Comparison of ENCODE assay signal across 9 cellular contexts in the genomic region with DNA sequence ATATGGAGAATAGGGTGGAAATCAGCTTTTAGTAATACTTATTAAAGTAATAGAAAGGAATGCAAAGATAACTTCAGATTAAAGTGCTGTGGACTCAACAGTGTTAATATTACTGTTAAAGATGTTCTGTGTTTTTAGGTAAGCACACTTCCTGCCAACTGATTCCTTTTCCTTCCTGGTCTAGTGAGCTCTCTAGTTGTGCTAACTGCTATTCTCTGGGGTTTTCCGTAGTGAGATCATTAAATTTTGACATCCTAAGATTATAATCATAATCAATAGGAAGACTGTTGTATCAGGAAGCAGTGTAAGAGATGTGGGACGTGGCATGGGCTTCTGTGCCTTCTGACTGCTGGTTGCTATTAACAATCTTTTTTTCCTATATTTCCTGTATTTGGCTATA. TPM values are rescaled to one million over a fixed set of nuclear protein-coding genes. Genes with fewer than 3 reads are reported as not detected.
DNase-seq lines count a peak whose midpoint lies in the region; ATAC-seq, FAIRE-seq and TF ChIP-seq lines count a peak whose summit lies in the region.
"Had no signal": no experiment of that assay in that cellular context is flagged by ENCODE, and none has a peak within 500 bp of the region (broad histone marks: within the 10 kb centered on the region; RNA-seq: fewer than 3 reads in every experiment).

No MANE protein-coding gene starts in this region.

- peak overlapping the region; percentile 83 for H3K4me2 ChIP-seq in DOHH2 (ENCODE audit: low read length)
- H3K4me2 ChIP-seq in MM.1S (ENCODE audit: low read depth, low read length) = peak overlapping the region; percentile 32; the same call in 1 of the 2 replicates

- H3K27ac ChIP-seq in DOHH2 (ENCODE audit: low read depth, low read length) (peak overlapping the region; percentile 24; the same call in 1 of the 2 replicates), MM.1S (ENCODE audit: low read length) (no peak overlapping the region)

- peaks cover 24% of the 10 kb centered on the region for H3K4me1 ChIP-seq in DOHH2 (ENCODE audit: control insufficient read depth, low read length)
- peaks cover 23% of the 10 kb centered on the region for H3K4me1 ChIP-seq in MM.1S (ENCODE audit: low read length)

- peak overlapping the region; percentile 56 to 87 (median 85) for H3K27ac Mint-ChIP-seq in nephron

- DNase-seq in MM.1S (no peak), bronchial epithelial cell (ENCODE audit: low read depth) (peak; percentile 52), T-helper 9 cell (no peak), NCI-H1105 treated with DMSO at 0.1 percent for 48 hours (lab: John Stamatoyannopoulos, UW) (no peak), head of caudate nucleus (no peak)
- DNase-seq: activated CD4-positive, alpha-beta T cell treated with anti-CD3 and anti-CD28 coated beads, Interleukin-2, amount 50 U/mL, for 48 hours had no signal

- H3K27me3 Mint-ChIP-seq in nephron (ENCODE audit: low read depth) = peaks cover 5% of the 10 kb centered on the region

- H3K9me2 ChIP-seq in DOHH2 (replicated peaks; ENCODE audit: control insufficient read depth, low read length) = no peaks in the 10 kb centered on the region
- no peaks in the 10 kb centered on the region for H3K9me2 ChIP-seq in MM.1S (replicated peaks; ENCODE audit: insufficient read depth, low read length)

- H3K27me3 ChIP-seq in DOHH2 (ENCODE audit: control insufficient read depth, low read length) (no peaks in the 10 kb centered on the region), MM.1S (replicated peaks; ENCODE audit: insufficient read depth, low read length) (no peaks in the 10 kb centered on the region), bronchial epithelial cell (ENCODE audit: control insufficient read depth, insufficient read depth, low read length) (no peaks in the 10 kb centered on the region)

- intact Hi-C loops in head of caudate nucleus (cut with DNase I) = no loop called here

- peaks cover 31% of the 10 kb centered on the region for H3K4me1 Mint-ChIP-seq in nephron

- H3K4me3 ChIP-seq in DOHH2 (ENCODE audit: low read length) = peak overlapping the region; percentile 90
- H3K4me3 ChIP-seq in MM.1S (ENCODE audit: low read length) = no peak overlapping the region
- no peak overlapping the region for H3K4me3 ChIP-seq in bronchial epithelial cell (ENCODE audit: low read depth, low read length)

- H3K9ac ChIP-seq in MM.1S (ENCODE audit: low read length) = no peak overlapping the region

- no peak for ATAC-seq in HG02642 (IDR thresholded peaks at IDR 0.05; ENCODE audit: poor library complexity, unreplicated experiment)

- H3K36me3 Mint-ChIP-seq in nephron (ENCODE audit: low read depth) = peaks cover 3% of the 10 kb centered on the region

- H4K20me1 ChIP-seq in DOHH2 (ENCODE audit: control insufficient read depth, insufficient read depth, low read depth, low read length) = no peaks in the 10 kb centered on the region
- H4K20me1 ChIP-seq in MM.1S (ENCODE audit: insufficient read depth, low read length) = no peaks in the 10 kb centered on the region

- no peaks in the 10 kb centered on the region for H3K9me3 Mint-ChIP-seq in nephron

- no peak for TF ChIP-seq CTCF in DOHH2 (IDR thresholded peaks at IDR 0.05; ENCODE audit: low read depth, low read length, poor library complexity, severe bottlenecking)
- TF ChIP-seq CTCF in MM.1S (IDR thresholded peaks at IDR 0.05; ENCODE audit: low read length) = no peak
- no peak for TF ChIP-seq CTCF in bronchial epithelial cell (IDR thresholded peaks at IDR 0.05; ENCODE audit: insufficient read depth, low read length, severe bottlenecking)
- TF ChIP-seq CTCF in nephron (IDR thresholded peaks at IDR 0.05; ENCODE audit: unreplicated experiment in 3 of 3) = no peak

- no peak overlapping the region for H2AFZ ChIP-seq in MM.1S (ENCODE audit: low read length)

- no peak for FAIRE-seq in bronchial epithelial cell (lab: Jason Lieb, UNC)

- H3K79me2 ChIP-seq in DOHH2 (ENCODE audit: control insufficient read depth, low read length) (peaks cover 52% of the 10 kb centered on the region), MM.1S (ENCODE audit: low read length) (peaks cover 48% of the 10 kb centered on the region)

- peaks cover 3% of the 10 kb centered on the region; the same call in 1 of the 2 replicates for H3K36me3 ChIP-seq in DOHH2 (ENCODE audit: control insufficient read depth, low read length)
- H3K36me3 ChIP-seq in MM.1S (replicated peaks; ENCODE audit: insufficient read depth, low read length) = no peaks in the 10 kb centered on the region
- H3K36me3 ChIP-seq in bronchial epithelial cell (ENCODE audit: control insufficient read depth, insufficient read depth, low read length) = no peaks in the 10 kb centered on the region

- H3K4me3 Mint-ChIP-seq in nephron = peak overlapping the region; percentile 83 to 99 (median 87)

- H3F3A ChIP-seq in DOHH2 (ENCODE audit: control insufficient read depth, insufficient read depth) (peaks cover 3% of the 10 kb centered on the region; the same call in 1 of the 2 replicates), MM.1S (ENCODE audit: insufficient read depth, low read length) (peaks cover 11% of the 10 kb centered on the region)

- H3K9me3 ChIP-seq in DOHH2 (ENCODE audit: control insufficient read depth, insufficient read depth, low read length) (no peaks in the 10 kb centered on the region), MM.1S (replicated peaks; ENCODE audit: insufficient read depth, low read length) (no peaks in the 10 kb centered on the region)

RNA-seq across cellular contexts. Expression of gene TMEM217, which starts 1.2 kb away (rescaled TPM):
- 0.26 and 0.38 TPM in 2 replicates for total RNA-seq in bronchial epithelial cell

RNA-seq across cellular contexts. Expression of gene TBC1D22B, which starts 1.6 kb away (rescaled TPM):
- total RNA-seq in bronchial epithelial cell = 4.7 and 6.7 TPM in 2 replicates
